ENCODE assay signal across 21 cellular contexts in the genomic region with DNA sequence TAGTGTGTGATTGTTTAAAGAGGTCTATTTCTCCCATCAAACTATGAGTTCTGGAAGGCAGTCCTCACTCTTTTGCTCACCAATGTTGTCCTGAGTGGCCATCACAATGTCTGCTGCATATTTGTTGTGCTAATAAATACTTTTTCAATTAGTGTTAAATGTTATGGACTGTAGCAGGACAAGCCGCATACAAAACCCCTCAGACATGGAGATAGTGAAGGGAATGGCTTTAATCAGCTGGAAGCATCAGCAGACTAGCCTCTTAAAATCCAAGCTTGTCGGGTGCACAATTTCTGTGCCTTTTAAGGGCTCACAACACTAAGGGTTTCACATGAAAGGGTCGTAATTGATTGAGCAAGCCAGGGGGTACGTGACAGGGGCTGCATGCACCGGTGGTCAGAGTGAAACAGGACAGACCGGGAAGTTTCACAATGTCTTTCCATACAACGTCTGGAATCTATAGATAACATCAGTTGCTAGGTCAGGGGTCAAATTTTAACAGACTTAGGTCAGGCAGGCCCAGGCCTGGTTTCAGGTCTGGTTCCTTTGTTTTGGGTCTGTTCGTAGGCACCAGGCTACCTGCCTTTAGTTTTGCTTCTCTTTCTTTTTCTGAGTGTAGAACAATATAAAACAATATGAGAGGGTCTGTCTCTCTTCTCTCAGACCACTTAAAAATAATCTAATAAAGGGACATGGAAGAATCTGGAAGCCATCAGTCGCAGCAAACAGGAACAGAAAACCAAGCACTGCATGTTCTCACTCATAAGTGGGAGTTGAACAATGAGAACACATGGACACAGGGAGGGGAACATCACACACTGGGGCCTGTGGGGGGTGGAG.
DNase-seq lines count a peak whose midpoint lies in the region; ATAC-seq and TF ChIP-seq lines count a peak whose summit lies in the region.
"Had no signal": no experiment of that assay in that cellular context is flagged by ENCODE, and none has a peak within 500 bp of the region (broad histone marks: within the 10 kb centered on the region; RNA-seq: fewer than 3 reads in every experiment).

No MANE protein-coding gene starts in this region.

- H3K36me3 Mint-ChIP-seq in endodermal cell (ENCODE audit: low read depth) (peaks cover 21% of the 10 kb centered on the region), nephron progenitor cell (ENCODE audit: low read depth) (no peaks in the 10 kb centered on the region)
- H3K36me3 Mint-ChIP-seq: IgD-negative memory B cell had no signal

- H3K36me3 ChIP-seq in BE2C (no peaks in the 10 kb centered on the region), endodermal cell (ENCODE audit: control insufficient read depth, insufficient read depth, low read length) (peaks cover 12% of the 10 kb centered on the region)
- H3K36me3 ChIP-seq: HAP-1, Peyer's patch had no signal

- H3K9me3 ChIP-seq in BE2C = no peaks in the 10 kb centered on the region
- peaks cover 17% of the 10 kb centered on the region for H3K9me3 ChIP-seq in endodermal cell (ENCODE audit: control insufficient read depth, low read length)
- H3K9me3 ChIP-seq: HAP-1, Peyer's patch had no signal

- ATAC-seq in GM21825 (IDR thresholded peaks at IDR 0.05; ENCODE audit: unreplicated experiment) = no peak
- no peak for ATAC-seq in GM18502 (IDR thresholded peaks at IDR 0.05; ENCODE audit: poor library complexity, unreplicated experiment)
- ATAC-seq: GM23338 had no signal

- H3K27ac Mint-ChIP-seq in endodermal cell = no peak overlapping the region
- peak overlapping the region; percentile 87 for H3K27ac Mint-ChIP-seq in nephron progenitor cell
- H3K27ac Mint-ChIP-seq: B cell, GM23338, IgD-negative memory B cell had no signal

- H3K9ac ChIP-seq in endodermal cell (ENCODE audit: extremely low read depth, low read length, poor library complexity, severe bottlenecking) = no peak overlapping the region

- 75 to 84% methylated on average over 6 to 9 of the region's 9 CpGs for WGBS in endodermal cell (ENCODE audit: insufficient coverage in 1 of 2, insufficient read length in 1 of 2), 2 experiments

- H3K4me3 ChIP-seq in BE2C (ENCODE audit: low read depth, low read length) = no peak overlapping the region
- H3K4me3 ChIP-seq in NB4 (ENCODE audit: low read depth, low read length) = no peak overlapping the region
- H3K4me3 ChIP-seq in endodermal cell (ENCODE audit: low read length) = peak overlapping the region; percentile 16
- H3K4me3 ChIP-seq: GM23338, HAP-1, Peyer's patch had no signal

- H3K4me3 Mint-ChIP-seq in endodermal cell (no peak overlapping the region), nephron progenitor cell (no peak overlapping the region)
- H3K4me3 Mint-ChIP-seq: B cell, GM23338, IgD-negative memory B cell had no signal

- TF ChIP-seq CTCF in BE2C (IDR thresholded peaks at IDR 0.05; ENCODE audit: low read depth, low read length) (no peak), NB4 (IDR thresholded peaks at IDR 0.05; ENCODE audit: low read depth, low read length) (no peak), endodermal cell (conservative IDR thresholded peaks at IDR 0.05) (no peak), nephron progenitor cell (IDR thresholded peaks at IDR 0.05) (no peak)

- H3K4me1 ChIP-seq in BE2C (peaks cover 10% of the 10 kb centered on the region), endodermal cell (ENCODE audit: control insufficient read depth, insufficient read depth, low read length) (peaks cover 7% of the 10 kb centered on the region)
- H3K4me1 ChIP-seq: HAP-1, Peyer's patch had no signal

- no peak for TF ChIP-seq POLR2A in NB4 (IDR thresholded peaks at IDR 0.05; ENCODE audit: extremely low read depth, insufficient read length)

- no peak overlapping the region for H3K27ac ChIP-seq in endodermal cell (ENCODE audit: low read depth, low read length)
- H3K27ac ChIP-seq: Peyer's patch had no signal

- H3K4me1 Mint-ChIP-seq in endodermal cell (peaks cover 32% of the 10 kb centered on the region), nephron progenitor cell (peaks cover 13% of the 10 kb centered on the region)
- H3K4me1 Mint-ChIP-seq: B cell, GM23338, IgD-negative memory B cell had no signal

- no peaks in the 10 kb centered on the region for H3K27me3 ChIP-seq in BE2C
- no peaks in the 10 kb centered on the region for H3K27me3 ChIP-seq in endodermal cell (ENCODE audit: control insufficient read depth, insufficient read depth, low read length, poor library complexity, severe bottlenecking)
- H3K27me3 ChIP-seq: Peyer's patch had no signal

- peaks cover 4% of the 10 kb centered on the region for H3K9me3 Mint-ChIP-seq in endodermal cell
- H3K9me3 Mint-ChIP-seq in nephron progenitor cell = no peaks in the 10 kb centered on the region
- H3K9me3 Mint-ChIP-seq: GM23338 had no signal

- peak; percentile 88 for DNase-seq in BE2C
- peak; percentile 23 for DNase-seq in NB4 (ENCODE audit: low read depth)
- DNase-seq in endodermal cell = no peak
- DNase-seq in nephron progenitor cell = no peak
- no peak for DNase-seq in activated CD4-positive, alpha-beta T cell treated with anti-CD3 and anti-CD28 coated beads for 4 hours
- DNase-seq in NCI-H345 treated with DMSO at 0.1 percent for 48 hours (lab: John Stamatoyannopoulos, UW; ENCODE audit: unreplicated experiment) = no peak
- DNase-seq: EL, Kasumi-1, NCI-H1092, NCI-H1436, NCI-H187 treated with DMSO at 0.1 percent for 48 hours, NCI-H2107, NCI-H510A, NCI-H774, Peyer's patch had no signal

- H3K27me3 Mint-ChIP-seq in endodermal cell (ENCODE audit: insufficient read depth) (no peaks in the 10 kb centered on the region), nephron progenitor cell (ENCODE audit: low read depth, poor library complexity) (peaks cover 1% of the 10 kb centered on the region)
- H3K27me3 Mint-ChIP-seq: B cell, IgD-negative memory B cell had no signal

Comparison
In these comparisons a context has a peak if more than half of its experiments do, and no peak if none do; other contexts are left out.
1. DNase-seq: peak in BE2C (single experiment) and NB4 (single experiment); none in endodermal cell (single experiment), nephron progenitor cell (single experiment), activated CD4-positive, alpha-beta T cell treated with anti-CD3 and anti-CD28 coated beads for 4 hours (0 of 2) and NCI-H345 treated with DMSO at 0.1 percent for 48 hours (single experiment).